1 cellular context compared by ENCODE assay signal in the genomic region with DNA sequence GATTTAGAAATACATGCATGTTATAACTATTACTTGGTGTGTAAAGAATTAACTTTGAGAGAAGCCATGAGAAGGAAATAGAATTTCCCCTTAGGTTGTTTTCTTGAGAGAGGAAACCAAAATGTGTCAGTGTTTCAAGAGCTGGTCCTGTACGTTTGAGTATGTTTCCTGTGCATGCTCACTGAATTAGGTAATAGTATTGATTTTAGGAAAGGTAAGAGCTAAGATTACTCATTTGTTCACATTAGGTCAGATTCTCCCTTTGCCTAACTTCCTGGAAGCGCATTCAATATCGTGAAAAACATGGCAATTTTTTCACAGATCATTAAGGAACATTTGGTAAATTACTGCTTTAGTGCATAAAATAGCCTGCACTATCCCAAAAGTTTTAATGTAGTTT.
TF ChIP-seq lines count a peak whose summit lies in the region.

No MANE protein-coding gene starts in this region.

TF ChIP-seq in GM12878, 131 proteins besides CTCF, POLR2A, EP300 and RAD21 (continued from another document):
- no peak for TF ChIP-seq ZNF217 (IDR thresholded peaks at IDR 0.05)
- TF ChIP-seq ZNF207 (IDR thresholded peaks at IDR 0.05; ENCODE audit: borderline replicate concordance) = no peak
- TF ChIP-seq EGR1 (IDR thresholded peaks at IDR 0.05; ENCODE audit: borderline replicate concordance in 1 of 2, low read depth in 2 of 2, low read length in 2 of 2) = peak in 1 of 2 experiments; percentile 32; a peak in 1 of 3 replicates
- TF ChIP-seq, protein P1, sequence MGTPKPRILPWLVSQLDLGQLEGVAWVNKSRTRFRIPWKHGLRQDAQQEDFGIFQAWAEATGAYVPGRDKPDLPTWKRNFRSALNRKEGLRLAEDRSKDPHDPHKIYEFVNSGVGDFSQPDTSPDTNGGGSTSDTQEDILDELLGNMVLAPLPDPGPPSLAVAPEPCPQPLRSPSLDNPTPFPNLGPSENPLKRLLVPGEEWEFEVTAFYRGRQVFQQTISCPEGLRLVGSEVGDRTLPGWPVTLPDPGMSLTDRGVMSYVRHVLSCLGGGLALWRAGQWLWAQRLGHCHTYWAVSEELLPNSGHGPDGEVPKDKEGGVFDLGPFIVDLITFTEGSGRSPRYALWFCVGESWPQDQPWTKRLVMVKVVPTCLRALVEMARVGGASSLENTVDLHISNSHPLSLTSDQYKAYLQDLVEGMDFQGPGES (IDR thresholded peaks at IDR 0.05) = no peak
- no peak for TF ChIP-seq POLR2AphosphoS2 (IDR thresholded peaks at IDR 0.05; ENCODE audit: low read depth, low read length)
- TF ChIP-seq SUPT20H (IDR thresholded peaks at IDR 0.05; ENCODE audit: borderline replicate concordance, control insufficient read depth, low read depth, low read length) = no peak
- TF ChIP-seq RUNX3 (IDR thresholded peaks at IDR 0.05; ENCODE audit: low read length) = peak; percentile 76
- no peak for TF ChIP-seq ASH2L (IDR thresholded peaks at IDR 0.05; ENCODE audit: borderline replicate concordance, low read depth)
- peak; percentile 36; the same call in 1 of the 2 replicates for TF ChIP-seq GABPA (IDR thresholded peaks at IDR 0.05; ENCODE audit: low read depth)
- peak; percentile 62; the same call in 1 of the 2 replicates for TF ChIP-seq EED (IDR thresholded peaks at IDR 0.05; ENCODE audit: low read depth)
- TF ChIP-seq IKZF1 (conservative IDR thresholded peaks at IDR 0.05) = 0 out of 2 replicates have a peak, but pooled peaks have one; percentile 19
- peak in 1 of 2 experiments; percentile 99; a peak in 2 of 4 replicates for TF ChIP-seq ETV6 (conservative IDR thresholded peaks at IDR 0.05 in 1 of 2, IDR thresholded peaks at IDR 0.05 in 1 of 2; ENCODE audit: borderline replicate concordance in 1 of 2, low read depth in 1 of 2)
- TF ChIP-seq CREM (IDR thresholded peaks at IDR 0.05; ENCODE audit: low read depth) = peak; percentile 46; the same call in 1 of the 2 replicates
- TF ChIP-seq SMAD1 (IDR thresholded peaks at IDR 0.05; ENCODE audit: low read depth, partially characterized antibody) = no peak
- TF ChIP-seq NFIC (IDR thresholded peaks at IDR 0.05; ENCODE audit: low read depth, low read length) = peak; percentile 90
- TF ChIP-seq NBN (IDR thresholded peaks at IDR 0.05) = no peak
